Comparison of ENCODE assay signal across 8 cellular contexts in genomic region chr6:10747251-10747972, GRCh38. TPM values are rescaled to one million over a fixed set of nuclear protein-coding genes. Genes with fewer than 3 reads are reported as not detected.
DNase-seq lines count a peak whose midpoint lies in the region; ATAC-seq lines count a peak whose summit lies in the region.

Gene TMEM14B (plus strand): TSS chr6:10747805. CDS start chr6:10749246, 1,441 bp downstream.

- peak within 1 kb of the TSS; percentile 96 to 99 (median 98) for H3K4me3 Mint-ChIP-seq in IgD-negative memory B cell

- DNase-seq in DMS 273 treated with DMSO at 0.1 percent for 48 hours (lab: John Stamatoyannopoulos, UW) = peak; percentile 92
- DNase-seq in OCI-M2 (lab: John Stamatoyannopoulos, UW; ENCODE audit: unreplicated experiment) = peak; percentile 95
- DNase-seq in activated T-cell treated with anti-CD3 and anti-CD28 coated beads for 48 hours (ENCODE audit: low read depth) = peak; percentile 100
- peak; percentile 66 for DNase-seq in epithelial cell of prostate (ENCODE audit: low read depth, low spot score)
- DNase-seq in mucosa of gallbladder (ENCODE audit: low spot score) = peak; percentile 100
- peak; percentile 100 for DNase-seq in stimulated activated CD8-positive, alpha-beta memory T cell treated with anti-CD3 and anti-CD28 coated beads, Interleukin-4, amount 100 ng/mL, for 48 hours

- no peaks in the 10 kb centered on the region for H3K27me3 Mint-ChIP-seq in IgD-negative memory B cell

- ATAC-seq in GM21529 (IDR thresholded peaks at IDR 0.05; ENCODE audit: unreplicated experiment) = peak; percentile 96

- H3K27ac ChIP-seq in epithelial cell of prostate = peak within 1 kb of the TSS; percentile 47

- H3K36me3 Mint-ChIP-seq in IgD-negative memory B cell = no peaks in the 10 kb centered on the region

- peak within 1 kb of the TSS; percentile 81 to 98 (median 96) for H3K27ac Mint-ChIP-seq in IgD-negative memory B cell

- H3K9me3 Mint-ChIP-seq in IgD-negative memory B cell = no peaks in the 10 kb centered on the region

- peaks cover 16 to 25% (median 22%) of the 10 kb centered on the region in 3 donors for H3K4me1 Mint-ChIP-seq in IgD-negative memory B cell

RNA-seq across cellular contexts. Expression of gene TMEM14B, which starts in this region (rescaled TPM):
- 173 TPM for polyA plus RNA-seq in IgD-negative memory B cell
- 72.5 TPM for total RNA-seq in mucosa of gallbladder

Comparison
In these comparisons a context has a peak if more than half of its experiments do, and no peak if none do; other contexts are left out.
1. Peak in every context shown above with its lines: DNase-seq, ATAC-seq and H3K27ac ChIP-seq.